8 cellular contexts compared by ENCODE assay signal in genomic region chr12:2624543-2625266, GRCh38.
A peak's percentile ranks its signal among the peaks of the same experiment; 100 is the strongest.
DNase-seq lines count a peak whose midpoint lies in the region; ATAC-seq and TF ChIP-seq lines count a peak whose summit lies in the region.

No MANE protein-coding gene starts in this region.

- no peaks in the 10 kb centered on the region for H3K36me3 Mint-ChIP-seq in Calu3 (ENCODE audit: insufficient read depth, unreplicated experiment)

- H3K79me2 ChIP-seq in DND-41 (ENCODE audit: insufficient read depth, low read length): no peaks in the 10 kb centered on the region

- DNase-seq in DND-41 (no peak), HL-60 (ENCODE audit: low read depth in 1 of 2, low spot score in 1 of 2) (no peak), WERI-Rb-1 (peak; percentile 58), iPS-NIHi7 (ENCODE audit: extremely low spot score) (peak; percentile 82), NOMO-1 (lab: John Stamatoyannopoulos, UW; ENCODE audit: unreplicated experiment in 2 of 2) (no peak), Calu3 (no peak)
- DNase-seq in stimulated activated CD4-positive, alpha-beta T cell treated with anti-CD3 and anti-CD28 coated beads, Interleukin-2, amount 100 ng/mL, for 48 hours: no peak

- no peaks in the 10 kb centered on the region for H3K9me3 Mint-ChIP-seq in Calu3 (ENCODE audit: low read depth, unreplicated experiment)

- peak; percentile 48 for TF ChIP-seq CTCF in DND-41 (IDR thresholded peaks at IDR 0.05; ENCODE audit: borderline replicate concordance, extremely low read depth, low read length, poor library complexity, severe bottlenecking)
- peak; percentile 8 for TF ChIP-seq CTCF in HL-60 (IDR thresholded peaks at IDR 0.05; ENCODE audit: insufficient read depth, low read length)
- peak; percentile 50 for TF ChIP-seq CTCF in WERI-Rb-1 (IDR thresholded peaks at IDR 0.05; ENCODE audit: low read depth, low read length)
- no peak for TF ChIP-seq CTCF in Calu3 (IDR thresholded peaks at IDR 0.05; ENCODE audit: unreplicated experiment)

- no TSS peak for BruUV-seq in Calu3 (replicated peaks; lab: Mats Ljungman, UMichigan)

- H3K9me3 ChIP-seq in DND-41 (ENCODE audit: insufficient read depth, low read length, severe bottlenecking) (no peaks in the 10 kb centered on the region), WERI-Rb-1 (ENCODE audit: severe bottlenecking) (no peaks in the 10 kb centered on the region)

- H4K20me1 ChIP-seq in DND-41 (ENCODE audit: insufficient read depth, low read length): no peaks in the 10 kb centered on the region

- no peaks in the 10 kb centered on the region for H3K4me1 ChIP-seq in DND-41 (ENCODE audit: insufficient read depth, low read length)

- H3K4me3 ChIP-seq in DND-41 (ENCODE audit: low read depth in 1 of 2, low read length in 2 of 2) (no peak overlapping the region), HL-60 (replicated peaks; ENCODE audit: insufficient read depth, low read length) (no peak overlapping the region), WERI-Rb-1 (ENCODE audit: low read depth, low read length) (no peak overlapping the region)

- peaks cover 13% of the 10 kb centered on the region for H3K4me1 Mint-ChIP-seq in Calu3 (ENCODE audit: low read depth, unreplicated experiment)

- no peaks in the 10 kb centered on the region for H3K36me3 ChIP-seq in DND-41 (ENCODE audit: insufficient read depth, low read length)
- no peaks in the 10 kb centered on the region for H3K36me3 ChIP-seq in WERI-Rb-1

- no peak overlapping the region for H3K4me3 Mint-ChIP-seq in Calu3 (ENCODE audit: low read depth, unreplicated experiment)

- CTCF ChIA-PET in Calu3 (lab: Charles Lee): no interaction called here

- H3K27me3 Mint-ChIP-seq in Calu3 (ENCODE audit: unreplicated experiment): peaks cover 87% of the 10 kb centered on the region

- intact Hi-C loops in Calu3 (cut with micrococcal nuclease; ENCODE audit: unreplicated experiment): no loop called here

- no peak overlapping the region for H2AFZ ChIP-seq in DND-41 (ENCODE audit: low read depth, low read length)

- no peak overlapping the region for H3K27ac Mint-ChIP-seq in Calu3 (ENCODE audit: unreplicated experiment)

- ATAC-seq in DND-41 (ENCODE audit: insufficient read depth, low read depth) (no peak), GM21360 (IDR thresholded peaks at IDR 0.05; ENCODE audit: unreplicated experiment) (no peak)

- H3K9ac ChIP-seq in DND-41 (ENCODE audit: low read depth, low read length): no peak overlapping the region

- no peak overlapping the region for H3K27ac ChIP-seq in DND-41 (ENCODE audit: low read length)
- H3K27ac ChIP-seq in HL-60 (replicated peaks): no peak overlapping the region
- no peak overlapping the region for H3K27ac ChIP-seq in WERI-Rb-1

- no peak overlapping the region for H3K4me2 ChIP-seq in DND-41 (ENCODE audit: insufficient read depth, low read length)

- H3K27me3 ChIP-seq in DND-41 (ENCODE audit: insufficient read depth, low read length, poor library complexity) (peaks cover 34% of the 10 kb centered on the region), HL-60 (ENCODE audit: insufficient read depth, poor library complexity, severe bottlenecking) (peaks cover 22% of the 10 kb centered on the region), WERI-Rb-1 (ENCODE audit: insufficient read depth, low read depth, severe bottlenecking) (no peaks in the 10 kb centered on the region)

Comparison
In these comparisons a context has a peak if more than half of its experiments do, and no peak if none do; other contexts are left out.
1. DNase-seq: peak in WERI-Rb-1 (single experiment) and iPS-NIHi7 (single experiment); none in DND-41 (single experiment), HL-60 (0 of 2), NOMO-1 (0 of 2), Calu3 (single experiment) and stimulated activated CD4-positive, alpha-beta T cell treated with anti-CD3 and anti-CD28 coated beads, Interleukin-2, amount 100 ng/mL, for 48 hours (0 of 2).